In the genomic region with DNA sequence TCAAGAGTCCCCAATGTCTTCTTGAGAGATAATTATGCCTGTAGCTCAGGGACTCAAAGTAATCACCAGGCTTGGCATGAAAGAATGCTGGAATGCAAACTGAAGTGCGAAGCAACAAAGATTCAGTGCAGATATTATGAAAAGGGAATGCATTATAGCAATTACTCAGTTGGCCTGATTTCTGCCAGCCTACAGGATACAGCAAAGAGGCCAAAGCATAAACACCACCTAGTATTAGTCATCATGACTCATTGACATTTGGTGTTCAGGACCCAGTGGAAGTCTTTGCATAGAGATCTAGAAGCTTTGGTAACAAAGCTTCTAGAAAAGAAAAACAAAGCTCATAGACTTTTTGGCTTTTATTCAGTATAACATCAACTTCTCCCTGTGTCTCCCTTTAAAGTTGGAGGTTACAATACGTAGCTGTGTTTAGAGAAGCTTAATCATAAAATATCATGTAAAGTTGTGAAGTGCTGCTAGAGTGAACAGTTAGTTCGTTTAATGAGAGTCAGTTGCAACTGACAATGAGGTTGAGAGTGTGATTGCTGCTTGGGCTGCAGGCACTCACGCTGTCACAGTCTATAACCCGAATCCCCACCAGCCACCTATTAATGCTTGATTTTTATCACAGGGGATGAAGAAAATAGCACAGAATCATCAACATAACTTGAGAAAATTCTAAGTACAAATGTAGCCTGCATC, we compare ENCODE assay signal across 10 cellular contexts.
DNase-seq lines count a peak whose midpoint lies in the region; ATAC-seq and TF ChIP-seq lines count a peak whose summit lies in the region.
"Had no signal": no experiment of that assay in that cellular context is flagged by ENCODE, and none has a peak within 500 bp of the region (broad histone marks: within the 10 kb centered on the region; RNA-seq: fewer than 3 reads in every experiment).

No MANE protein-coding gene starts in this region.

- H3K9me3 ChIP-seq in PC-3 (ENCODE audit: low read length), result no peaks in the 10 kb centered on the region
- no peaks in the 10 kb centered on the region for H3K9me3 ChIP-seq in esophagus squamous epithelium
- H3K9me3 ChIP-seq in aorta (ENCODE audit: control insufficient read depth, low read length), result no peaks in the 10 kb centered on the region
- H3K9me3 ChIP-seq in effector memory CD4-positive, alpha-beta T cell (ENCODE audit: control insufficient read depth, low read length), result no peaks in the 10 kb centered on the region
- H3K9me3 ChIP-seq: adrenal gland had no signal

- peak overlapping the region; percentile 42; the same call in 1 of the 2 replicates for H3K9ac ChIP-seq in PC-3 (ENCODE audit: low read length)

- CTCF ChIA-PET in PC-3 (lab: Charles Lee), result interaction anchor here (0.6 to 1.1 kb wide), 3 partner anchors 44 to 983 kb away, joined by 3 to 4 read pairs (median 3); no protein-coding TSS in a partner anchor

- ATAC-seq in GM18868 (IDR thresholded peaks at IDR 0.05; ENCODE audit: unreplicated experiment) (peak; percentile 88), PC-3 (peak; percentile 93), aorta (ENCODE audit: low FRiP score) (no peak)

- H3K27me3 ChIP-seq in PC-3 (ENCODE audit: low read length) (no peaks in the 10 kb centered on the region), esophagus squamous epithelium (no peaks in the 10 kb centered on the region), aorta (ENCODE audit: control insufficient read depth in 1 of 2, insufficient read depth in 2 of 2, low read length in 1 of 2) (no peaks in the 10 kb centered on the region)
- H3K27me3 ChIP-seq in effector memory CD4-positive, alpha-beta T cell (replicated peaks; ENCODE audit: control insufficient read depth, insufficient read depth, low read length, poor library complexity, severe bottlenecking), result no peaks in the 10 kb centered on the region
- H3K27me3 ChIP-seq: adrenal gland had no signal

- BruUV-seq in PC-3 (replicated peaks; lab: Mats Ljungman, UMichigan), result no TSS peak

- no peaks in the 10 kb centered on the region for H4K20me1 ChIP-seq in PC-3 (ENCODE audit: low read length)

- TF ChIP-seq POLR2A in esophagus squamous epithelium (IDR thresholded peaks at IDR 0.05), result no peak

- H3K79me2 ChIP-seq in PC-3 (ENCODE audit: low read length), result no peaks in the 10 kb centered on the region

- 26 to 40% methylated on average over 5 of the region's 5 CpGs for WGBS in esophagus squamous epithelium, 2 donors
- 43 to 44% methylated on average over 5 of the region's 5 CpGs for WGBS in aorta, 2 donors

- H3K27ac ChIP-seq in PC-3 (ENCODE audit: low read length), result peak overlapping the region; percentile 89
- H3K27ac ChIP-seq in esophagus squamous epithelium, result peak overlapping the region in 3 of 4 donors; percentile 10 to 14 (median 13)
- no peak overlapping the region for H3K27ac ChIP-seq in aorta (ENCODE audit: low read depth in 1 of 2, low read length in 2 of 2)
- no peak overlapping the region for H3K27ac ChIP-seq in effector memory CD4-positive, alpha-beta T cell (ENCODE audit: insufficient read depth, low read length, poor library complexity, severe bottlenecking)
- H3K27ac ChIP-seq: adrenal gland had no signal

- H3K36me3 ChIP-seq in PC-3 (ENCODE audit: low read depth, low read length) (no peaks in the 10 kb centered on the region), esophagus squamous epithelium (no peaks in the 10 kb centered on the region), aorta (ENCODE audit: control insufficient read depth in 1 of 2, insufficient read depth in 2 of 2, low read length in 1 of 2) (no peaks in the 10 kb centered on the region)
- H3K36me3 ChIP-seq in effector memory CD4-positive, alpha-beta T cell (ENCODE audit: control insufficient read depth, insufficient read depth, low read length), result no peaks in the 10 kb centered on the region
- H3K36me3 ChIP-seq: adrenal gland had no signal

- POLR2A ChIA-PET in PC-3 (lab: Charles Lee; ENCODE audit: unreplicated experiment), result interaction anchor here (0.6 kb wide), 1 partner anchor 77 kb away, joined by 3 read pairs; no protein-coding TSS in a partner anchor

- H3K4me2 ChIP-seq in PC-3 (ENCODE audit: low read length), result peak overlapping the region; percentile 68

- TF ChIP-seq CTCF in PC-3 (conservative IDR thresholded peaks at IDR 0.05; ENCODE audit: low read depth, low read length) (no peak), esophagus squamous epithelium (IDR thresholded peaks at IDR 0.05) (no peak)

- peak overlapping the region; percentile 27; the same call in 1 of the 2 replicates for H3K4me3 ChIP-seq in PC-3 (ENCODE audit: low read length)
- no peak overlapping the region for H3K4me3 ChIP-seq in esophagus squamous epithelium
- H3K4me3 ChIP-seq in skeletal muscle cell (ENCODE audit: low read depth, low read length), result no peak overlapping the region
- H3K4me3 ChIP-seq in aorta (ENCODE audit: low read length in 2 of 2), result no peak overlapping the region
- H3K4me3 ChIP-seq in effector memory CD4-positive, alpha-beta T cell (ENCODE audit: insufficient read depth, low read depth, low read length, poor library complexity, severe bottlenecking), result no peak overlapping the region
- H3K4me3 ChIP-seq: adrenal gland had no signal

- DNase-seq in PC-3 (peak; percentile 92), esophagus squamous epithelium (lab: John Stamatoyannopoulos, UW) (no peak), skeletal muscle cell (ENCODE audit: low read depth) (peak; percentile 88), aorta (no peak), HuH-7.5 (ENCODE audit: low spot score) (no peak)
- DNase-seq in effector memory CD4-positive, alpha-beta T cell, result no peak
- DNase-seq: adrenal gland, immature natural killer cell, NCI-H1417 had no signal

- H3F3A ChIP-seq in PC-3 (ENCODE audit: low read length, unreplicated experiment), result no peaks in the 10 kb centered on the region

- peaks cover 30% of the 10 kb centered on the region for H3K4me1 ChIP-seq in PC-3 (ENCODE audit: insufficient read depth, low read length)
- H3K4me1 ChIP-seq in esophagus squamous epithelium, result peaks cover 3 to 56% (median 5%) of the 10 kb centered on the region in 3 donors
- H3K4me1 ChIP-seq in aorta (ENCODE audit: control insufficient read depth in 1 of 2, insufficient read depth in 2 of 2, low read length in 2 of 2), result no peaks in the 10 kb centered on the region
- H3K4me1 ChIP-seq in effector memory CD4-positive, alpha-beta T cell (ENCODE audit: control insufficient read depth, insufficient read depth, low read length, poor library complexity, severe bottlenecking), result no peaks in the 10 kb centered on the region
- H3K4me1 ChIP-seq: adrenal gland had no signal

- H2AFZ ChIP-seq in PC-3 (ENCODE audit: low read length), result no peak overlapping the region

- intact Hi-C loops in PC-3 (cut with micrococcal nuclease), result loop anchor here (5.0 kb wide), 2 partner anchors 40 to 75 kb away; no protein-coding TSS in a partner anchor
- intact Hi-C loops in esophagus squamous epithelium (cut with DNase I), result no loop called here
- intact Hi-C loops in aorta (cut with DNase I), result no loop called here

- H3K9me2 ChIP-seq in PC-3 (replicated peaks; ENCODE audit: low read length), result no peaks in the 10 kb centered on the region

Comparison
In these comparisons a context has a peak if more than half of its experiments do, and no peak if none do; other contexts are left out.
1. DNase-seq: peak in PC-3 (single experiment) and skeletal muscle cell (single experiment); none in esophagus squamous epithelium (single experiment), aorta (0 of 2), effector memory CD4-positive, alpha-beta T cell (0 of 3) and HuH-7.5 (single experiment).
2. H3K27ac ChIP-seq: peak in PC-3 (single experiment) and esophagus squamous epithelium (3 of 4); none in aorta (0 of 2) and effector memory CD4-positive, alpha-beta T cell (single experiment).